In genomic region chr5:180352116-180352975, GRCh38 we compare ENCODE assay signal across 8 cellular contexts. TPM values are rescaled to one million over a fixed set of nuclear protein-coding genes. Genes with fewer than 3 reads are reported as not detected.
A peak's percentile ranks its signal among the peaks of the same experiment; 100 is the strongest.
DNase-seq lines count a peak whose midpoint lies in the region; ATAC-seq lines count a peak whose summit lies in the region.

No MANE protein-coding gene starts in this region.

- peak overlapping the region; percentile 53 for H3K4me3 Mint-ChIP-seq in natural killer cell treated with Interleukin-12 subunit alpha and Interleukin-12 subunit beta and Interleukin-15 and Interleukin-18, amount 100 ng/mL, for 72 hours

- peak overlapping the region; percentile 94 for H3K9ac ChIP-seq in NT2/D1 (ENCODE audit: insufficient read length, low read depth)

- no peaks in the 10 kb centered on the region for H3K36me3 Mint-ChIP-seq in natural killer cell treated with Interleukin-12 subunit alpha and Interleukin-12 subunit beta and Interleukin-15 and Interleukin-18, amount 100 ng/mL, for 72 hours

- H3K4me1 Mint-ChIP-seq in natural killer cell treated with Interleukin-12 subunit alpha and Interleukin-12 subunit beta and Interleukin-15 and Interleukin-18, amount 100 ng/mL, for 72 hours (ENCODE audit: low read depth in 2 of 2), result peaks cover 0 to 3% of the 10 kb centered on the region in 2 donors

- no peak overlapping the region for H3K27ac Mint-ChIP-seq in natural killer cell treated with Interleukin-12 subunit alpha and Interleukin-12 subunit beta and Interleukin-15 and Interleukin-18, amount 100 ng/mL, for 72 hours

- H3K4me3 ChIP-seq in NT2/D1 (ENCODE audit: insufficient read length, low read depth), result peak overlapping the region; percentile 89

- H3K4me1 ChIP-seq in NT2/D1 (ENCODE audit: insufficient read depth, insufficient read length), result peaks cover 15% of the 10 kb centered on the region

- peaks cover 29% of the 10 kb centered on the region for H3K27me3 ChIP-seq in NT2/D1 (ENCODE audit: insufficient read depth, insufficient read length)

- no peaks in the 10 kb centered on the region for H3K9me3 Mint-ChIP-seq in natural killer cell treated with Interleukin-12 subunit alpha and Interleukin-12 subunit beta and Interleukin-15 and Interleukin-18, amount 100 ng/mL, for 72 hours

- ATAC-seq in esophagus mucosa, result peak; percentile 7
- no peak for ATAC-seq in natural killer cell treated with Interleukin-12 subunit alpha and Interleukin-12 subunit beta and Interleukin-15 and Interleukin-18, amount 100 ng/mL, for 72 hours
- no peak for ATAC-seq in HG02973 (IDR thresholded peaks at IDR 0.05; ENCODE audit: unreplicated experiment)

- peaks cover 26% of the 10 kb centered on the region in 2 donors for H3K27me3 Mint-ChIP-seq in natural killer cell treated with Interleukin-12 subunit alpha and Interleukin-12 subunit beta and Interleukin-15 and Interleukin-18, amount 100 ng/mL, for 72 hours

- no peaks in the 10 kb centered on the region for H3K9me3 ChIP-seq in NT2/D1 (ENCODE audit: insufficient read depth, low read length)

- DNase-seq in Daoy (ENCODE audit: low read depth) (peak; percentile 44), NT2/D1 (ENCODE audit: low read depth, low spot score) (no peak), NCI-H1092 (lab: John Stamatoyannopoulos, UW) (no peak), SIG-M5 treated with dmso at 0.1 percent for 504 hours (lab: John Stamatoyannopoulos, UW; ENCODE audit: unreplicated experiment) (no peak)
- no peak for DNase-seq in natural killer cell treated with Interleukin-12 subunit alpha and Interleukin-12 subunit beta and Interleukin-15 and Interleukin-18, amount 100 ng/mL, for 72 hours (ENCODE audit: low spot score)
- no peak for DNase-seq in activated CD4-positive, CD25-positive, alpha-beta regulatory T cell treated with anti-CD3 and anti-CD28 coated beads, Interleukin-2, amount 50 U/mL, for 72 hours

- peaks cover 34% of the 10 kb centered on the region for H3K36me3 ChIP-seq in NT2/D1 (ENCODE audit: insufficient read depth, insufficient read length, low read length)

RNA-seq across cellular contexts. Expression of gene GFPT2, which starts 0.8 kb away (rescaled TPM):
- 124 and 133 TPM in 2 replicates for total RNA-seq in Daoy (2014; rRNA removed; shearing (Covaris generic))
- total RNA-seq in esophagus mucosa, result 1.1 TPM
- under 1 TPM in 1 of 2 donors, not detected in 1; 0.29 TPM for total RNA-seq in natural killer cell treated with Interleukin-12 subunit alpha and Interleukin-12 subunit beta and Interleukin-15 and Interleukin-18, amount 100 ng/mL, for 72 hours

Comparison
In these comparisons a context has a peak if more than half of its experiments do, and no peak if none do; other contexts are left out.
1. RNA of gene GFPT2, which starts 0.8 kb away (total RNA-seq): 124 to 133 TPM in Daoy; 1.1 TPM in esophagus mucosa (single experiment) and 0.29 TPM in natural killer cell treated with Interleukin-12 subunit alpha and Interleukin-12 subunit beta and Interleukin-15 and Interleukin-18, amount 100 ng/mL, for 72 hours; every median in the first group is over 10 times any median in the second.